ENCODE assay signal across 2 cellular contexts in genomic region chr2:55105456-55105855, GRCh38.
TF ChIP-seq lines count a peak whose summit lies in the region.

No MANE protein-coding gene starts in this region.

TF ChIP-seq in A549, 52 proteins besides CTCF, POLR2A, EP300 and RAD21:
- no peak for TF ChIP-seq ZSCAN20 (CRISPR knock-in tag; IDR thresholded peaks at IDR 0.05)
- no peak for TF ChIP-seq TP53 (CRISPR knock-in tag; IDR thresholded peaks at IDR 0.05)
- TF ChIP-seq FOSL2 (IDR thresholded peaks at IDR 0.05): no peak
- no peak for TF ChIP-seq FOSL2 (CRISPR knock-in tag; IDR thresholded peaks at IDR 0.05)
- TF ChIP-seq SMC3 (IDR thresholded peaks at IDR 0.05): no peak
- no peak for TF ChIP-seq NR3C1 (IDR thresholded peaks at IDR 0.05)
- no peak for TF ChIP-seq RFX5 (IDR thresholded peaks at IDR 0.05)
- no peak for TF ChIP-seq KDM1A (IDR thresholded peaks at IDR 0.05; ENCODE audit: low read depth)
- TF ChIP-seq HOXA7 (CRISPR knock-in tag; IDR thresholded peaks at IDR 0.05): no peak
- TF ChIP-seq, protein P1, sequence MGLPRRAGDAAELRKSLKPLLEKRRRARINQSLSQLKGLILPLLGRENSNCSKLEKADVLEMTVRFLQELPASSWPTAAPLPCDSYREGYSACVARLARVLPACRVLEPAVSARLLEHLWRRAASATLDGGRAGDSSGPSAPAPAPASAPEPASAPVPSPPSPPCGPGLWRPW (IDR thresholded peaks at IDR 0.05): no peak

TF ChIP-seq in K562, 482 proteins besides CTCF, POLR2A, EP300 and RAD21:
- TF ChIP-seq SIRT6 (IDR thresholded peaks at IDR 0.05; ENCODE audit: low read depth, low read length) (no peak), NONO (IDR thresholded peaks at IDR 0.05; ENCODE audit: low read depth in 2 of 2, low read length in 1 of 2) (no peak), SAFB2 (IDR thresholded peaks at IDR 0.05; ENCODE audit: borderline replicate concordance, low read depth, low read length, severe bottlenecking) (no peak), PATZ1 (CRISPR knock-in tag; IDR thresholded peaks at IDR 0.05; ENCODE audit: borderline replicate concordance) (no peak), CLOCK (CRISPR knock-in tag; IDR thresholded peaks at IDR 0.05; ENCODE audit: borderline replicate concordance) (no peak), ZEB2 (IDR thresholded peaks at IDR 0.05) (no peak), ZNF639 (CRISPR knock-in tag; conservative IDR thresholded peaks at IDR 0.05 in 1 of 2, IDR thresholded peaks at IDR 0.05 in 1 of 2) (no peak), FOXK1 (CRISPR knock-in tag; IDR thresholded peaks at IDR 0.05; ENCODE audit: borderline replicate concordance) (no peak), GATAD2B (IDR thresholded peaks at IDR 0.05; ENCODE audit: borderline replicate concordance) (no peak), CAMTA2 (CRISPR knock-in tag; conservative IDR thresholded peaks at IDR 0.05) (no peak), ZNF280A (IDR thresholded peaks at IDR 0.05; ENCODE audit: low read depth, partially characterized antibody) (no peak), ZNF253 (CRISPR knock-in tag; conservative IDR thresholded peaks at IDR 0.05) (no peak), ZZZ3 (IDR thresholded peaks at IDR 0.05) (no peak), ZBTB33 (CRISPR knock-in tag; IDR thresholded peaks at IDR 0.05) (no peak), TAF1 (IDR thresholded peaks at IDR 0.05; ENCODE audit: control insufficient read depth, extremely low read depth, insufficient read depth, low read length, severe bottlenecking) (no peak), ETV5 (CRISPR knock-in tag; IDR thresholded peaks at IDR 0.05; ENCODE audit: low read depth) (no peak), TCF7 (IDR thresholded peaks at IDR 0.05; ENCODE audit: borderline replicate concordance) (no peak), KDM5B (IDR thresholded peaks at IDR 0.05; ENCODE audit: insufficient replicate concordance, low read depth, low read length) (no peak), ZNF583 (CRISPR knock-in tag; IDR thresholded peaks at IDR 0.05) (no peak)
TF ChIP-seq in K562: peak in this region for 0.
